Comparison of ENCODE assay signal across 31 cellular contexts in genomic region chr4:55528495-55528894, GRCh38.
"Had no signal": no experiment of that assay in that cellular context is flagged by ENCODE, and none has a peak within 500 bp of the region (broad histone marks: within the 10 kb centered on the region; RNA-seq: fewer than 3 reads in every experiment).

No MANE protein-coding gene starts in this region.

- H3K36me3 ChIP-seq: gastroesophageal sphincter had no signal

- H3K4me3 Mint-ChIP-seq: activated B cell treated with CpG ODN at 0.5 μM for 24 hours; activated CD8-positive, alpha-beta T cell treated with anti-CD3 and anti-CD28 coated beads for 36 hours; activated naive CD8-positive, alpha-beta T cell; activated T-cell treated with anti-CD3 and anti-CD28 coated beads, Interleukin-2, amount 50 U/mL, for 4 hours; activated T-helper 17 cell treated with anti-CD3 and anti-CD28 coated beads, Interleukin-2, amount 50 U/mL, for 72 hours; effector memory CD8-positive, alpha-beta T cell had no signal

- H3K27ac ChIP-seq: epithelial cell of prostate, esophagus squamous epithelium, gastroesophageal sphincter, heart right ventricle had no signal

- FAIRE-seq: astrocyte, colon, endometrium, endothelial cell of umbilical vein had no signal

- H3K4me1 ChIP-seq: esophagus squamous epithelium, gastroesophageal sphincter had no signal

- ATAC-seq: activated CD4-positive, CD25-positive, alpha-beta regulatory T cell treated with anti-CD3 and anti-CD28 coated beads, Interleukin-2, amount 50 U/mL, for 24 hours; activated CD8-positive, alpha-beta T cell treated with anti-CD3 and anti-CD28 coated beads for 36 hours; activated T-cell treated with anti-CD3 and anti-CD28 coated beads, Interleukin-2, amount 50 U/mL, for 4 hours; activated T-helper 17 cell treated with anti-CD3 and anti-CD28 coated beads, Interleukin-2, amount 50 U/mL, for 72 hours; effector memory CD8-positive, alpha-beta T cell; gastroesophageal sphincter; heart right ventricle had no signal

- H3K9me3 Mint-ChIP-seq: effector memory CD8-positive, alpha-beta T cell had no signal

- H3K27me3 ChIP-seq: esophagus squamous epithelium, gastroesophageal sphincter, heart right ventricle had no signal

- DNase-seq: activated B cell treated with CpG ODN at 0.5 μM for 24 hours; activated CD4-positive, alpha-beta T cell treated with anti-CD3 and anti-CD28 coated beads for 48 hours; activated CD4-positive, alpha-beta T cell treated with anti-CD3 and anti-CD28 coated beads, Interleukin-2, amount 50 U/mL, for 1 hour; activated CD4-positive, alpha-beta T cell treated with anti-CD3 and anti-CD28 coated beads, Interleukin-2, amount 50 U/mL, for 48 hours; activated CD8-positive, alpha-beta memory T cell treated with anti-CD3 and anti-CD28 coated beads for 24 hours; activated CD8-positive, alpha-beta T cell treated with anti-CD3 and anti-CD28 coated beads for 36 hours; activated effector memory CD4-positive, alpha-beta T cell treated with Interleukin-2 at 50 U/mL for 16 hours; activated gamma-delta T cell treated with Interleukin-2 at 50 U/mL for 16 hours; activated naive CD4-positive, alpha-beta T cell treated with anti-CD3 and anti-CD28 coated beads, Interleukin-2, amount 50 U/mL, for 16 hours; activated naive CD4-positive, alpha-beta T cell treated with Interleukin-2 at 50 U/mL for 16 hours; activated T-cell treated with anti-CD3 and anti-CD28 coated beads, Interleukin-2, amount 50 U/mL, for 4 hours; amniotic stem cell; anterior cingulate cortex; caudate nucleus; cortex of kidney; dermis blood vessel endothelial cell; effector CD4-positive, alpha-beta T cell; effector memory CD8-positive, alpha-beta T cell; esophagus squamous epithelium; foreskin melanocyte; heart right ventricle; T-helper 2 cell had no signal

- H3K27ac Mint-ChIP-seq: activated B cell treated with CpG ODN at 0.5 μM for 24 hours; activated CD8-positive, alpha-beta T cell treated with anti-CD3 and anti-CD28 coated beads for 36 hours; activated naive CD8-positive, alpha-beta T cell; activated T-helper 17 cell treated with anti-CD3 and anti-CD28 coated beads, Interleukin-2, amount 50 U/mL, for 72 hours; effector memory CD8-positive, alpha-beta T cell had no signal

- H3K4me3 ChIP-seq: esophagus squamous epithelium, gastroesophageal sphincter, heart right ventricle had no signal

- H3K27me3 Mint-ChIP-seq: activated B cell treated with CpG ODN at 0.5 μM for 24 hours; activated CD8-positive, alpha-beta T cell treated with anti-CD3 and anti-CD28 coated beads for 36 hours; activated naive CD8-positive, alpha-beta T cell; activated T-helper 17 cell treated with anti-CD3 and anti-CD28 coated beads, Interleukin-2, amount 50 U/mL, for 72 hours; effector memory CD8-positive, alpha-beta T cell had no signal
